Comparison of ENCODE assay signal across 21 cellular contexts in the genomic region with DNA sequence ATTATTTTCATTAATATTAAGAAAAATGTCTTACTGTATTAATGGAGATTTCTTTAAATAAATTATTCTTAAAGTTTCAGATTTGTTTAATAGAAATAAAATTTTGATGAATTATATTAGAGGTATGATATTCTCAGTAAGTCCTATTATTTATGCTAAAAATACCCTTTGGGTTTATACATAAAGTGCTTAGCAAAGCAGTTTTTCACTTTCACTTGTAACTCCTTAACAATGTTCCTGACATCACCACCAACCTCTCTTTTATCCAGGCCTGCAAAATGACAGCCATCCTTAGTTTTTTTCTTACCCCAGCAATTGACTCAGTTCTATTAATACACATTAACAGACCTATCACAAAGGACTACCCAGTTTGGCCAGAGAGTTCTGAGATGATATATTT.
"Had no signal": no experiment of that assay in that cellular context is flagged by ENCODE, and none has a peak within 500 bp of the region (broad histone marks: within the 10 kb centered on the region; RNA-seq: fewer than 3 reads in every experiment).

No MANE protein-coding gene starts in this region.

- H3K4me3 ChIP-seq: cardiac muscle cell had no signal

- H3K4me3 Mint-ChIP-seq: activated B cell treated with CpG ODN at 0.5 μM for 24 hours; activated CD4-positive, alpha-beta memory T cell treated with anti-CD3 and anti-CD28 coated beads for 36 hours; activated CD4-positive, alpha-beta T cell treated with anti-CD3 and anti-CD28 coated beads, Interleukin-2, amount 10 ng/mL, durations not matched to agents 24 days and 14 days; activated naive CD4-positive, alpha-beta T cell treated with anti-CD3 and anti-CD28 coated beads, Interleukin-2, amount 10 ng/mL, durations not matched to agents 7 days and 5 days; activated naive CD8-positive, alpha-beta T cell treated with anti-CD3 and anti-CD28 coated beads for 36 hours; activated T-cell treated with anti-CD3 and anti-CD28 coated beads, Interleukin-2, amount 50 U/mL, for 72 hours; T-helper 17 cell had no signal

- H3K9me3 Mint-ChIP-seq: activated B cell treated with CpG ODN at 0.5 μM for 24 hours; activated naive CD4-positive, alpha-beta T cell treated with anti-CD3 and anti-CD28 coated beads, Interleukin-2, amount 10 ng/mL, durations not matched to agents 7 days and 5 days had no signal

- H3K4me1 Mint-ChIP-seq: activated B cell treated with CpG ODN at 0.5 μM for 24 hours had no signal

- DNase-seq: activated B cell treated with CpG ODN at 0.5 μM for 24 hours; activated CD4-positive, alpha-beta memory T cell treated with anti-CD3 and anti-CD28 coated beads for 36 hours; activated CD4-positive, alpha-beta T cell treated with anti-CD3 and anti-CD28 coated beads for 1 hour; activated CD4-positive, alpha-beta T cell treated with anti-CD3 and anti-CD28 coated beads, Interleukin-2, amount 10 ng/mL, durations not matched to agents 24 days and 14 days; activated CD8-positive, alpha-beta memory T cell treated with anti-CD3 and anti-CD28 coated beads for 24 hours; activated gamma-delta T cell treated with Interleukin-2 at 50 U/mL for 16 hours; activated naive CD4-positive, alpha-beta T cell treated with anti-CD3 and anti-CD28 coated beads, Interleukin-2, amount 10 ng/mL, durations not matched to agents 7 days and 5 days; activated naive CD8-positive, alpha-beta T cell treated with anti-CD3 and anti-CD28 coated beads for 36 hours; activated T-cell treated with anti-CD3 and anti-CD28 coated beads, Interleukin-2, amount 50 U/mL, for 72 hours; brain microvascular endothelial cell; KG1; NCI-H1048; NCI-H1930; NCI-H2107; NCI-H446; NCI-H524; SIG-M5; T-helper 17 cell; T-helper 9 cell had no signal

- H3K27ac Mint-ChIP-seq: activated B cell treated with CpG ODN at 0.5 μM for 24 hours; activated CD4-positive, alpha-beta memory T cell treated with anti-CD3 and anti-CD28 coated beads for 36 hours; activated CD4-positive, alpha-beta T cell treated with anti-CD3 and anti-CD28 coated beads, Interleukin-2, amount 10 ng/mL, durations not matched to agents 24 days and 14 days; activated naive CD4-positive, alpha-beta T cell treated with anti-CD3 and anti-CD28 coated beads, Interleukin-2, amount 10 ng/mL, durations not matched to agents 7 days and 5 days; activated naive CD8-positive, alpha-beta T cell treated with anti-CD3 and anti-CD28 coated beads for 36 hours; activated T-cell treated with anti-CD3 and anti-CD28 coated beads, Interleukin-2, amount 50 U/mL, for 72 hours; activated T-helper 2 cell treated with anti-CD3 and anti-CD28 coated beads, Interferon-gamma antibody, Interleukin-2, Interleukin-4, amounts not matched to agents 10 μg/mL and 5 μg/mL and 100 μg/mL, durations not matched to agents 14 hours and 24 hours and 36 hours; T-helper 17 cell had no signal

- H3K27me3 ChIP-seq: brain microvascular endothelial cell, cardiac muscle cell had no signal

- H3K36me3 ChIP-seq: brain microvascular endothelial cell, cardiac muscle cell had no signal

- H3K27ac ChIP-seq: brain microvascular endothelial cell, cardiac muscle cell had no signal

- H3K27me3 Mint-ChIP-seq: activated B cell treated with CpG ODN at 0.5 μM for 24 hours; activated CD4-positive, alpha-beta memory T cell treated with anti-CD3 and anti-CD28 coated beads for 36 hours; activated CD4-positive, alpha-beta T cell treated with anti-CD3 and anti-CD28 coated beads, Interleukin-2, amount 10 ng/mL, durations not matched to agents 24 days and 14 days; activated naive CD4-positive, alpha-beta T cell treated with anti-CD3 and anti-CD28 coated beads, Interleukin-2, amount 10 ng/mL, durations not matched to agents 7 days and 5 days; activated naive CD8-positive, alpha-beta T cell treated with anti-CD3 and anti-CD28 coated beads for 36 hours; T-helper 17 cell had no signal

- ATAC-seq: activated T-cell treated with anti-CD3 and anti-CD28 coated beads, Interleukin-2, amount 50 U/mL, for 72 hours; T-helper 17 cell had no signal

- H3K36me3 Mint-ChIP-seq: activated naive CD4-positive, alpha-beta T cell treated with anti-CD3 and anti-CD28 coated beads, Interleukin-2, amount 10 ng/mL, durations not matched to agents 7 days and 5 days had no signal
